ENCODE assay signal across 27 cellular contexts in the genomic region with DNA sequence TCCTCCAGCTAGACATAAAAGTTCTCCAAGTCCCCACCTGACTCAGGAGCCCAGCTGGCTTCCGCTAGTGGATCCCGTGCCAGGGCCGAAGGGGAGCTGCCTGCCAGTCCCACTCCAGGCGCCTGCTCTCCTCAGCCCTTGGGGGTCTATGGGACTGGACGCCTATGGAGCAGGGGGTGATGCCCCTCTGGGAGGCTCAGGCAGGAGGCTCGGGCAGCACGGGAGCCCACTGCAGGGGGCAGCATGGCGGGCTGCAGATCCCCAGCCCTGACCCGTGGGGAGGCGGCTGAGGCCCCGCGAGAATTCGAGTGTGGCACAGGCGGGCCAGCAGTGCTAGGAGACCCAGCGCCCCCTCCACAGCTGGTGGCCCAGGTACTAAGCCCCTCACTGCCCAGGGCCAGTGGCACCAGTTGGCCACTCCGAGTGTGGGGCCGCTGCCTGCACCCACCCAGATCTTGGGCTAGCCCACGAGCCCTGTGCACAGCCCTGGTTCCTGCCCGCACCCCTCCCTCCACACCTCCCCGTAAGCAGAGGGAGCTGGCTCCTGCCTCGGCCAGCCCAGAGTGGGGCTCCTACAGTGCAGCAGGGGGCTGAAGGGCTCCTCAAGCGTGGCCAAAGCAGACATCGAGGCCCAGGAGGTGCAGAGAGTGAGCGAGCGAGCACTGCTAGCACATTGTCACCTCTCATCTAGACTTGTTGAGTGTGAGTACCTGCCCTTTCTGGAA.
"Had no signal": no experiment of that assay in that cellular context is flagged by ENCODE, and none has a peak within 500 bp of the region (broad histone marks: within the 10 kb centered on the region; RNA-seq: fewer than 3 reads in every experiment).

No MANE protein-coding gene starts in this region.

- H3K27me3 ChIP-seq: stomach, suprapubic skin, testis, thyroid gland, tibial artery, tibial nerve, transverse colon, upper lobe of left lung, uterus, vagina had no signal

- ATAC-seq: stimulated activated effector memory CD8-positive, alpha-beta T cell treated with anti-CD3 and anti-CD28 coated beads, Interleukin-12 subunit alpha, Interleukin-12 subunit beta, amount 100 ng/mL, for 72 hours; stimulated activated naive B cell treated with anti-CD40 and anti-IgM and Interleukin-4, amounts not matched to agents 10 μg/mL and 1 μg/mL and 100 μg/mL, for 72 hours; stimulated activated naive CD8-positive, alpha-beta T cell treated with anti-CD3 and anti-CD28 coated beads, Interleukin-15, amount 100 ng/mL, for 72 hours; stimulated activated naive CD8-positive, alpha-beta T cell treated with anti-CD3 and anti-CD28 coated beads, Interleukin-15, Interleukin-2, amounts not matched to agents 100 U/mL and 50 U/mL, for 24 hours had no signal

- H3K27me3 Mint-ChIP-seq: type B pancreatic cell had no signal

- H3K4me3 Mint-ChIP-seq: stimulated activated effector memory CD8-positive, alpha-beta T cell treated with anti-CD3 and anti-CD28 coated beads, Interleukin-12 subunit alpha, Interleukin-12 subunit beta, amount 100 ng/mL, for 72 hours; stimulated activated naive B cell treated with anti-CD40 and anti-IgM and Interleukin-4, amounts not matched to agents 10 μg/mL and 1 μg/mL and 100 μg/mL, for 72 hours; stimulated activated naive CD8-positive, alpha-beta T cell treated with anti-CD3 and anti-CD28 coated beads, Interleukin-15, amount 100 ng/mL, for 72 hours; stimulated activated naive CD8-positive, alpha-beta T cell treated with anti-CD3 and anti-CD28 coated beads, Interleukin-15, Interleukin-2, amounts not matched to agents 100 ng/mL and 50 ng/mL, for 24 hours; type B pancreatic cell had no signal

- H3K4me1 ChIP-seq: stomach, suprapubic skin, testis, thyroid gland, tibial artery, tibial nerve, transverse colon, uterus, vagina had no signal

- H3K4me3 ChIP-seq: stomach, suprapubic skin, testis, thoracic aorta, thyroid gland, tibial artery, tibial nerve, transverse colon, upper lobe of left lung, uterus, vagina had no signal

- H3K9me3 Mint-ChIP-seq: stimulated activated effector memory CD8-positive, alpha-beta T cell treated with anti-CD3 and anti-CD28 coated beads, Interleukin-12 subunit alpha, Interleukin-12 subunit beta, amount 100 ng/mL, for 72 hours; stimulated activated naive CD8-positive, alpha-beta T cell treated with anti-CD3 and anti-CD28 coated beads, Interleukin-15, amount 100 ng/mL, for 72 hours; stimulated activated naive CD8-positive, alpha-beta T cell treated with anti-CD3 and anti-CD28 coated beads, Interleukin-15, Interleukin-2, amounts not matched to agents 100 ng/mL and 50 ng/mL, for 24 hours; type B pancreatic cell had no signal

- H3K9me3 ChIP-seq: suprapubic skin, testis, thoracic aorta, thyroid gland, tibial artery, transverse colon, upper lobe of left lung, uterus, vagina had no signal

- DNase-seq: stimulated activated CD4-positive, alpha-beta T cell treated with anti-CD3 and anti-CD28 coated beads, Interleukin-2, amount 100 ng/mL, for 24 hours; stimulated activated CD4-positive, alpha-beta T cell treated with anti-CD3 and anti-CD28 coated beads, Interleukin-2, amount 100 ng/mL, for 48 hours; stimulated activated CD4-positive, alpha-beta T cell treated with anti-CD3 and anti-CD28 coated beads, Interleukin-4, amount 100 ng/mL, for 1 hour; stimulated activated CD4-positive, alpha-beta T cell treated with anti-CD3 and anti-CD28 coated beads, Interleukin-4, amount 100 ng/mL, for 24 hours; stimulated activated CD4-positive, alpha-beta T cell treated with anti-CD3 and anti-CD28 coated beads, Interleukin-4, amount 100 ng/mL, for 4 hours; stimulated activated CD8-positive, alpha-beta memory T cell treated with anti-CD3 and anti-CD28 coated beads, Interleukin-4, amount 100 ng/mL, for 48 hours; stimulated activated naive B cell treated with anti-CD40 and anti-IgM and Interleukin-4, amounts not matched to agents 10 μg/mL and 1 μg/mL and 100 μg/mL, for 72 hours; stimulated activated naive CD4-positive, alpha-beta T cell; stimulated activated naive CD4-positive, alpha-beta T cell treated with Interleukin-2 at 50 U/mL for 16 hours; stimulated activated naive CD8-positive, alpha-beta T cell treated with anti-CD3 and anti-CD28 coated beads, Interleukin-15, amount 100 ng/mL, for 72 hours; stimulated activated naive CD8-positive, alpha-beta T cell treated with anti-CD3 and anti-CD28 coated beads, Interleukin-15, Interleukin-2, amounts not matched to agents 100 U/mL and 50 U/mL, for 24 hours; stomach; substantia nigra; thyroid gland; tibial artery; transverse colon; trophoblast cell; uterus had no signal

- H3K27ac Mint-ChIP-seq: stimulated activated effector memory CD8-positive, alpha-beta T cell treated with anti-CD3 and anti-CD28 coated beads, Interleukin-12 subunit alpha, Interleukin-12 subunit beta, amount 100 ng/mL, for 72 hours; stimulated activated naive B cell treated with anti-CD40 and anti-IgM and Interleukin-4, amounts not matched to agents 10 μg/mL and 1 μg/mL and 100 μg/mL, for 72 hours; stimulated activated naive CD8-positive, alpha-beta T cell treated with anti-CD3 and anti-CD28 coated beads, Interleukin-15, amount 100 ng/mL, for 72 hours; stimulated activated naive CD8-positive, alpha-beta T cell treated with anti-CD3 and anti-CD28 coated beads, Interleukin-15, Interleukin-2, amounts not matched to agents 100 ng/mL and 50 ng/mL, for 24 hours; type B pancreatic cell had no signal

- H3K27ac ChIP-seq: stomach, suprapubic skin, testis, thoracic aorta, thyroid gland, tibial artery, tibial nerve, transverse colon, upper lobe of left lung, uterus, vagina had no signal

- H3K36me3 ChIP-seq: stomach, suprapubic skin, thoracic aorta, thyroid gland, tibial artery, tibial nerve, transverse colon, upper lobe of left lung, uterus, vagina had no signal

- H3K4me1 Mint-ChIP-seq: stimulated activated effector memory CD8-positive, alpha-beta T cell treated with anti-CD3 and anti-CD28 coated beads, Interleukin-12 subunit alpha, Interleukin-12 subunit beta, amount 100 ng/mL, for 72 hours; stimulated activated naive B cell treated with anti-CD40 and anti-IgM and Interleukin-4, amounts not matched to agents 10 μg/mL and 1 μg/mL and 100 μg/mL, for 72 hours; stimulated activated naive CD8-positive, alpha-beta T cell treated with anti-CD3 and anti-CD28 coated beads, Interleukin-15, amount 100 ng/mL, for 72 hours had no signal

- H3K36me3 Mint-ChIP-seq: stimulated activated effector memory CD8-positive, alpha-beta T cell treated with anti-CD3 and anti-CD28 coated beads, Interleukin-12 subunit alpha, Interleukin-12 subunit beta, amount 100 ng/mL, for 72 hours; stimulated activated naive B cell treated with anti-CD40 and anti-IgM and Interleukin-4, amounts not matched to agents 10 μg/mL and 1 μg/mL and 100 μg/mL, for 72 hours; type B pancreatic cell had no signal
